Comparison of ENCODE assay signal across 19 cellular contexts in the genomic region with DNA sequence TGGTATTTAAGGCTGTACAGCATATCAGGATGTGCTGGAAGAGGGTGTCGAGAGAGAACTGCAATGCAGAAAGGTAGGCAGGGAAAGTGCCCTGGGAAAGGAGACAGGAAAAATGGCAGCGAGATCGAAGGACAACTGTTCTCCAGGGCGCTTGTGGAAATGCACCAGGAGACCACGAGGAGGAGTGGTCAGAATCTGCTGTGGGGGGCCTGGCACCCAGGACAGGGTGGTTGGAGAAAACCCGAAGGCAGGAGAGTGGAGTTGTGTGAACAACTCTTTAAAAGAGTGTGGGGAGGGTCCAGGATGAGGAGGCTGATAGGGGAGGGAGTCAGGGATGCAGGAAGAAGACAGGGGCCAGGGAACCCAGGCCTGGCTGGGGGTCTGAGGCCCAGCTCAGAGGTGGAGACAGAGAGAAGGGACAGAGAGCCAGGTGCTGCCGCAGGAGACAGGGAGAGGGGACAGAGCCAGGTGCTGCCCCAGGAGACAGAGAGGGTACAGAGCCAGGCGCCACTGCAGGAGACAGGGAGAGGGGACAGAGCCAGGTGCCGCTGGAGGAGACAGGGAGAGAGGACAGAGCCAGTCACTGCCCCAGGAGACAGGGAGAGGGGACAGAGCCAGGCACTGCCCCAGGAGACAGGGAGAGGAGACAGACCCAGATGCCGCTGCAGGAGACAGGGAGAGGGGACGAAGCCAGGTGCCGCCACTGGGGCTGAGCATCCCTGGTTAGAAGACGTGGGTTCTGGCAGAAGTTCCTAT. TPM values are rescaled to one million over a fixed set of nuclear protein-coding genes. Genes with fewer than 3 reads are reported as not detected.
"Had no signal": no experiment of that assay in that cellular context is flagged by ENCODE, and none has a peak within 500 bp of the region (broad histone marks: within the 10 kb centered on the region; RNA-seq: fewer than 3 reads in every experiment).

No MANE protein-coding gene starts in this region.

- H3K27me3 ChIP-seq: cardiac muscle cell, SJCRH30, testis had no signal

- H3K27ac ChIP-seq: cardiac muscle cell, epithelial cell of prostate, SJCRH30, testis, VCaP had no signal

- H3K4me1 Mint-ChIP-seq: natural killer cell had no signal

- H3K9me3 Mint-ChIP-seq: activated CD4-positive, alpha-beta memory T cell treated with anti-CD3 and anti-CD28 coated beads, Interleukin-2, amount 10 ng/mL, durations not matched to agents 7 days and 5 days; activated naive CD4-positive, alpha-beta T cell treated with anti-CD3 and anti-CD28 coated beads, Interleukin-2, amount 50 U/mL, for 72 hours; activated T-cell treated with anti-CD3 and anti-CD28 coated beads, Interleukin-2, amount 50 U/mL, for 24 hours; effector memory CD8-positive, alpha-beta T cell; natural killer cell; type B pancreatic cell had no signal

- H3K36me3 ChIP-seq: cardiac muscle cell, SJCRH30 had no signal

- DNase-seq: activated CD4-positive, alpha-beta memory T cell treated with anti-CD3 and anti-CD28 coated beads, Interleukin-2, amount 10 ng/mL, durations not matched to agents 7 days and 5 days; activated T-cell treated with anti-CD3 and anti-CD28 coated beads, Interleukin-2, amount 50 U/mL, for 24 hours; amniotic stem cell; effector memory CD8-positive, alpha-beta T cell; foreskin fibroblast; mesendoderm; natural killer cell; occipital lobe; SJCRH30; SW 1271; T-helper 2 cell; testis had no signal

- H3K36me3 Mint-ChIP-seq: natural killer cell had no signal

- H3K4me1 ChIP-seq: SJCRH30, testis had no signal

- H3K27ac Mint-ChIP-seq: activated CD4-positive, alpha-beta memory T cell treated with anti-CD3 and anti-CD28 coated beads, Interleukin-2, amount 10 ng/mL, durations not matched to agents 7 days and 5 days; activated T-cell treated with anti-CD3 and anti-CD28 coated beads, Interleukin-2, amount 50 U/mL, for 24 hours; natural killer cell; type B pancreatic cell had no signal

- H3K9me3 ChIP-seq: SJCRH30, testis had no signal

- H3K4me3 Mint-ChIP-seq: activated CD4-positive, alpha-beta memory T cell treated with anti-CD3 and anti-CD28 coated beads, Interleukin-2, amount 10 ng/mL, durations not matched to agents 7 days and 5 days; activated T-cell treated with anti-CD3 and anti-CD28 coated beads, Interleukin-2, amount 50 U/mL, for 24 hours; effector memory CD8-positive, alpha-beta T cell; natural killer cell; type B pancreatic cell had no signal

- H3K27me3 Mint-ChIP-seq: activated CD4-positive, alpha-beta memory T cell treated with anti-CD3 and anti-CD28 coated beads, Interleukin-2, amount 10 ng/mL, durations not matched to agents 7 days and 5 days; activated T-cell treated with anti-CD3 and anti-CD28 coated beads, Interleukin-2, amount 50 U/mL, for 24 hours; effector memory CD8-positive, alpha-beta T cell; type B pancreatic cell had no signal

- ATAC-seq: activated naive CD4-positive, alpha-beta T cell treated with anti-CD3 and anti-CD28 coated beads, Interleukin-2, amount 50 U/mL, for 72 hours; effector memory CD8-positive, alpha-beta T cell; natural killer cell had no signal

- H3K4me3 ChIP-seq: cardiac muscle cell, SJCRH30, testis had no signal

RNA-seq across cellular contexts. Expression of gene SLC22A1, which starts 9.3 kb away (rescaled TPM):
- total RNA-seq: dermis microvascular lymphatic vessel endothelial cell, glomerular endothelial cell had no signal
